In the genomic region with DNA sequence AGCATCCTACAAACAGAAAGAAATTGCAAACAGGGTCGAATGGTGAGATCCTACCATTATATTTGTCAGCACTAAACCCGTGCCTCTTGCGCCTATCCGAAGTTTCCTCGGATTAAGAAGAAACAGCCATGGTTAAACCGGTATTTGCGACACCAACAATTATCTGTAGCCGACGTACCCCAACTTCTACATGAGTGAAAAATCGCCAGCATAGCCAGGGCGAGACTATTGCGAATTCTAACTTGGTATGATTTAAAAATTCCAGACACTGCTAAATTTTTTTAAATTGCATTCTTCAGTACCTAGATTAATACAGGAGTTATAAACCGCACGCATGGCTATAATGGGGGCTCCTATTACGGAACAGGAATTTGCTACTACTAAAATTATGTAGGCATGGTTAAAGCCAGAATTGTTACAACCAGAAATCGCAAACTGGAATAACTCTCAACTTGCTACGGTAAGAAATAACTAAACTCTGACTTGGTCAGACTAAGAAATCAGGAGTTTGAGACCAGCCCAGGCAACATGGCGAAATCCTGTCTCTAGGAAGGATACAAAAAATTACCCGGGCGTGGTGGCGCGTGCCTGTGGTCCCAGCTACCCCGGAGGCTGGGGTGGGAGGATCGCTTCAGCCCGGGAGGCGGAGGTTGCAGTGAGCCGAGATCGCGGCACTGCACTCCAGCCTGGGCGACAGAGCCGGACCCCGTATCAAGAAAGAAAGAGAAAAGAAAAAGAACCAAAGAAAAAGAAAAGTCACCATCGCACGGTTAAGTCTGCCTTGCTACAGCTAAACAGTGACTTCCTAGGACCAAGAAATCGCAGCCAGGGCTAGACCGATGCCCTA, we compare ENCODE assay signal across 7 cellular contexts. TPM values are rescaled to one million over a fixed set of nuclear protein-coding genes. Genes with fewer than 3 reads are reported as not detected.
DNase-seq lines count a peak whose midpoint lies in the region; ATAC-seq and TF ChIP-seq lines count a peak whose summit lies in the region.

No MANE protein-coding gene starts in this region.

- TF ChIP-seq CTCF in Panc1 (IDR thresholded peaks at IDR 0.05), result no peak
- TF ChIP-seq CTCF in osteoblast (IDR thresholded peaks at IDR 0.05; ENCODE audit: extremely low read depth, low read depth, low read length), result no peak
- TF ChIP-seq CTCF in upper lobe of right lung (IDR thresholded peaks at IDR 0.05), result no peak

- peaks cover 3% of the 10 kb centered on the region for H4K20me1 ChIP-seq in osteoblast (ENCODE audit: insufficient read depth, low read length)

- H3K36me3 ChIP-seq in Panc1 (ENCODE audit: control insufficient read depth, insufficient read depth, low read length) (peaks cover 3% of the 10 kb centered on the region; the same call in 1 of the 2 replicates), osteoblast (ENCODE audit: insufficient read depth, low read length) (peaks cover 3% of the 10 kb centered on the region), upper lobe of right lung (peaks cover 9% of the 10 kb centered on the region)

- H3K9me3 ChIP-seq in Panc1 (ENCODE audit: control insufficient read depth, insufficient read depth, low read depth, low read length) (no peaks in the 10 kb centered on the region), osteoblast (ENCODE audit: low read depth, low read length) (no peaks in the 10 kb centered on the region), upper lobe of right lung (no peaks in the 10 kb centered on the region)

- peak overlapping the region; percentile 100 for H3K27ac ChIP-seq in Panc1 (ENCODE audit: low read length)
- peak overlapping the region; percentile 98 for H3K27ac ChIP-seq in osteoblast (ENCODE audit: low read depth, low read length)
- H3K27ac ChIP-seq in upper lobe of right lung, result peak overlapping the region; percentile 100

- in situ Hi-C loops in Panc1 (cut with HindIII; ENCODE audit: low pct_unique_long_range_greater_than_20kb, low sequenced_read_pairs), result no loop called here

- CTCF ChIA-PET in Panc1 (lab: Charles Lee), result interaction anchor here (1.9 kb wide), 1 partner anchor 24 kb away, joined by 9 read pairs; no protein-coding TSS in a partner anchor

- no peaks in the 10 kb centered on the region for H3K27me3 ChIP-seq in Panc1 (ENCODE audit: control insufficient read depth, insufficient read depth, low read length)
- no peaks in the 10 kb centered on the region for H3K27me3 ChIP-seq in osteoblast (ENCODE audit: insufficient read depth, low read length)
- no peaks in the 10 kb centered on the region for H3K27me3 ChIP-seq in upper lobe of right lung

- H3K4me2 ChIP-seq in osteoblast (ENCODE audit: insufficient read depth, low read length), result peak overlapping the region; percentile 82

- H2AFZ ChIP-seq in osteoblast (ENCODE audit: low read length), result peak overlapping the region; percentile 93

- intact Hi-C loops in Panc1 (cut with micrococcal nuclease; ENCODE audit: unreplicated experiment) (loop anchor here (2.0 kb wide), 1 partner anchor 23 kb away; no protein-coding TSS in a partner anchor), upper lobe of right lung (cut with DNase I) (no loop called here)

- ATAC-seq in GM18511 (IDR thresholded peaks at IDR 0.05; ENCODE audit: unreplicated experiment) (peak; percentile 23), HG03097 (IDR thresholded peaks at IDR 0.05; ENCODE audit: low FRiP score, unreplicated experiment) (peak; percentile 5), Panc1 (peak; percentile 7; the same call in 1 of the 2 replicates), upper lobe of right lung (peak; percentile 37)

- H3K4me3 ChIP-seq in Panc1 (ENCODE audit: low read depth in 2 of 2, low read length in 2 of 2), result peak overlapping the region; percentile 62 to 94
- H3K4me3 ChIP-seq in osteoblast (ENCODE audit: insufficient read depth, low read length), result peak overlapping the region; percentile 94
- peak overlapping the region; percentile 90 for H3K4me3 ChIP-seq in upper lobe of right lung

- DNase-seq in Panc1 (ENCODE audit: low read depth, low spot score) (peak; percentile 59), globus pallidus (ENCODE audit: low spot score) (peak; percentile 55), osteoblast (ENCODE audit: insufficient read length, low spot score, missing footprints) (no peak), upper lobe of right lung (peak; percentile 86)
- peak; percentile 26 for DNase-seq in activated gamma-delta T cell treated with anti-CD3 and anti-CD28 coated beads, Interleukin-2, amount 50 U/mL, for 16 hours (ENCODE audit: low read depth)

- H3K4me1 ChIP-seq in Panc1 (ENCODE audit: control insufficient read depth, insufficient read depth, low read length) (peaks cover 25% of the 10 kb centered on the region), osteoblast (ENCODE audit: insufficient read depth, low read length) (peaks cover 38% of the 10 kb centered on the region), upper lobe of right lung (peaks cover 33% of the 10 kb centered on the region)

- H3K79me2 ChIP-seq in osteoblast (ENCODE audit: insufficient read depth, low read length), result peaks cover 86% of the 10 kb centered on the region

- POLR2A ChIA-PET in Panc1 (lab: Charles Lee), result interaction anchor here (0.6 to 1.5 kb wide), 5 partner anchors 24 to 153 kb away, joined by 3 to 10 read pairs (median 3); no protein-coding TSS in a partner anchor

- BruUV-seq in Panc1 (replicated peaks; lab: Mats Ljungman, UMichigan), result TSS peak; percentile 68

RNA-seq across cellular contexts. Expression of gene ANXA2R, which starts 25.5 kb away (rescaled TPM):
- 6.2 TPM for total RNA-seq in Panc1 (2021; ENCODE audit: unreplicated experiment)
- polyA plus RNA-seq in Panc1 (2012; ENCODE audit: insufficient read length), result 4.0 TPM
- total RNA-seq in osteoblast, result 3.5 and 3.6 TPM in 2 replicates
- total RNA-seq in upper lobe of right lung, result 4.8 TPM

RNA-seq across cellular contexts. Expression of gene ZNF131, which starts 55.1 kb away (rescaled TPM):
- total RNA-seq in Panc1 (2021; ENCODE audit: unreplicated experiment), result 47.3 TPM
- 20.7 TPM for polyA plus RNA-seq in Panc1 (2012; ENCODE audit: insufficient read length)
- total RNA-seq in osteoblast, result 31.1 and 39.8 TPM in 2 replicates
- 26.9 TPM for total RNA-seq in upper lobe of right lung
